In the genomic region with DNA sequence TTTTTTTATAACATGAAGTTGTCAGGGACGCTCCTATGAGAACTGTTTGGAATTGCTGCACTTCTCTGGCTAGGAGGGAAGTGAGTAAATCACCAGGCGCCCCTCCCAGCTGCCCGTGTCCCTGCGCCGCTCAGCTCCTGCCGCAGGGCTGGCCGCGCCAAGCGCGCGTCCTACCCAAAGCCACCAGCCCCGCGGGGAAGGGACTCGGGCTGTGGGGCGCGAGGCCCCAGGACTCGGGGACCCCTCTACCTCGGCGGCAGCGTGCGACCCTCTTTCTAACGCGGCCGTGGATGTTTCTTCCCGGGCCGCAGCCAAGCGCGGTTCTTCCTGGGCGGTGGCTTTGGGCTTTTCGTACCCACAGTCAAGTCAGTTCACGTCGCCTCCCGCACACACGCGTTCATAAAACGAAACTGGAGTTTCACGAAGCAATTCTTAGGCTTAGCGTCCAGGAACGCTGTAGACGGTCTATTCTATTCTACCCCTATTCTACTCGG, we compare ENCODE assay signal across 8 cellular contexts. TPM values are rescaled to one million over a fixed set of nuclear protein-coding genes. Genes with fewer than 3 reads are reported as not detected.
DNase-seq lines count a peak whose midpoint lies in the region; ATAC-seq, FAIRE-seq and TF ChIP-seq lines count a peak whose summit lies in the region.

No MANE protein-coding gene starts in this region.

- H3K27ac ChIP-seq in SJSA1 (peak overlapping the region; percentile 28; the same call in 1 of the 2 replicates), neural cell (ENCODE audit: low read length) (no peak overlapping the region)

- peak overlapping the region; percentile 54 for H3K4me3 ChIP-seq in SJSA1
- peak overlapping the region; percentile 56 for H3K4me3 ChIP-seq in fibroblast of mammary gland (ENCODE audit: control insufficient read depth, low read depth, low read length)
- H3K4me3 ChIP-seq in neural cell (ENCODE audit: low read length), result peak overlapping the region; percentile 39

- no peak overlapping the region for H2AFZ ChIP-seq in neural cell (ENCODE audit: low read depth, low read length)

- H3K27me3 ChIP-seq in SJSA1 (replicated peaks), result no peaks in the 10 kb centered on the region
- H3K27me3 ChIP-seq in neural cell (ENCODE audit: insufficient read depth, low read depth, low read length), result peaks cover 94% of the 10 kb centered on the region

- no peaks in the 10 kb centered on the region for H3K9me2 ChIP-seq in neural cell (ENCODE audit: insufficient read depth, low read length)

- H3K9me3 ChIP-seq in SJSA1 (replicated peaks), result no peaks in the 10 kb centered on the region
- peaks cover 5% of the 10 kb centered on the region for H3K9me3 ChIP-seq in neural cell (ENCODE audit: low read length)

- H3K79me2 ChIP-seq in neural cell (replicated peaks; ENCODE audit: insufficient read depth, low read length), result no peaks in the 10 kb centered on the region

- TF ChIP-seq CTCF in fibroblast of mammary gland (conservative IDR thresholded peaks at IDR 0.05; ENCODE audit: control insufficient read depth, insufficient read depth, low read depth, low read length) (no peak), neural cell (IDR thresholded peaks at IDR 0.05; ENCODE audit: poor library complexity, severe bottlenecking) (no peak)

- H3F3A ChIP-seq in neural cell (ENCODE audit: insufficient read depth, low read length, poor library complexity, severe bottlenecking), result no peaks in the 10 kb centered on the region

- no peak overlapping the region for H3K9ac ChIP-seq in neural cell (ENCODE audit: low read length)

- no peak for ATAC-seq in GM18519 (IDR thresholded peaks at IDR 0.05; ENCODE audit: low FRiP score, unreplicated experiment)
- no peak for ATAC-seq in HG02884 (IDR thresholded peaks at IDR 0.05; ENCODE audit: unreplicated experiment)

- H3K36me3 ChIP-seq in SJSA1 (peaks cover 16% of the 10 kb centered on the region), neural cell (ENCODE audit: insufficient read depth, low read length) (no peaks in the 10 kb centered on the region)

- peak; percentile 30 for FAIRE-seq in GM12892 (lab: Jason Lieb, UNC)

- TF ChIP-seq RAD21 in neural cell (conservative IDR thresholded peaks at IDR 0.05), result no peak

- TF ChIP-seq EP300 in neural cell (conservative IDR thresholded peaks at IDR 0.05; ENCODE audit: poor library complexity, severe bottlenecking), result no peak

- no peaks in the 10 kb centered on the region for H4K20me1 ChIP-seq in neural cell (ENCODE audit: insufficient read depth)

- DNase-seq in GM12892 (ENCODE audit: insufficient read length) (no peak), SJSA1 (ENCODE audit: low read depth in 1 of 2, low spot score in 2 of 2) (peak in 1 of 2 experiments; percentile 82), fibroblast of mammary gland (ENCODE audit: low read depth) (no peak), OCI-M1 (lab: John Stamatoyannopoulos, UW) (no peak), T1000 (lab: John Stamatoyannopoulos, UW) (no peak)

- no peak for TF ChIP-seq POLR2A in GM12892 (IDR thresholded peaks at IDR 0.05; ENCODE audit: low read depth, low read length)

- H3K4me1 ChIP-seq in SJSA1 (replicated peaks), result peaks cover 56% of the 10 kb centered on the region

- no peak overlapping the region for H3K4me2 ChIP-seq in neural cell (ENCODE audit: low read length)

TF ChIP-seq in neural cell, 6 proteins besides CTCF, POLR2A, EP300 and RAD21:
- TF ChIP-seq POLR2AphosphoS5 (IDR thresholded peaks at IDR 0.05), result peak; percentile 33
- TF ChIP-seq EZH2 (IDR thresholded peaks at IDR 0.05; ENCODE audit: borderline replicate concordance, insufficient read depth, low read length, poor library complexity, severe bottlenecking), result peak; percentile 0
- no peak for TF ChIP-seq TAF1 (IDR thresholded peaks at IDR 0.05; ENCODE audit: low read depth)

RNA-seq across cellular contexts. Expression of gene FOXC1, which starts 15.2 kb away (rescaled TPM):
- 0.30 TPM for polyA plus RNA-seq in GM12892 (2012; ENCODE audit: missing spikeins)
- total RNA-seq in SJSA1 (2014; rRNA removed; shearing (Covaris generic)), result 16.0 and 21.0 TPM in 2 replicates
- 0.09 TPM in 1 of 2 replicates, not detected in the other for polyA plus RNA-seq in neural cell
- polyA minus RNA-seq in neural cell, result not detected in 2 replicates
